In the genomic region with DNA sequence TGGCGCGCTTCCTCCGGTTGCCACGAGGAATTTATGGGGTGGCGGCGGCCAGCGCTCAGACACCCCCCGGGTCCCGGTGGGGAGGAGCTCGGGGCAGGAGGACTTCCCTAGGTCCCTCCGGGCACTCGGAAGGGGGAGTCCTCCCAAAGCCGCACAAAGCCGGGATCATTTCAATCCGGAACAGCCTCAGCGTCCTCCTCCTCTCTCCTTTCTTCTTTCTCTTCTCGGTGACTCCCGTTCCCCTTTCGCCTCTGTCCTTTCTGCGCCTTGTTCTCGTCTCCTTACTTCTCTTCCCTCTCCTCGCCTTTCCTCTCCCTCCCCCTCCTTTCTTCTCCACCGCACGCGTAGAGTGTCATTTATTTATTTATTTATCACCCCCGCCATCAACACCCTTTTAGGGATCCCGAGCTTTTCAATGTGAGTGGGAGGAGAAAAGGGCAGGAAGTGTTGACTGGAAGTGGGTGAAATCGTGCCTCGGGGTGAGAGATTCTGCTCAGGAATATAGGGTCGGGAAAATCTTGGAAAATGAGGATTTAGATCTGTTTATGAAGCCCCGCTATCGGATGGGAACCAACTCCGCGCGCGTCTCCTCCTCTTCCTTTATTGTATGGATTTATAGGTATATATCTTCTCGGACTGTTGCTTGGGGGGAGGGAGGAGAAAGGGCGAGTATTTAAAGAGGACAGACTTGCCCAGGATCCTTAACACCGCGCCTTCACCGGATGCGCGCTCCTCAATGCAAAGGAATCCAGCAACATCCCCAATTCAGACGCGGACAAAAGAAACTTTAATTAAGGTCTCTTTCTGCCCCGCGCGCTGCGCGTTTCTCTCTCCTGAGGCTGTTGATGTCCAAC, we compare ENCODE assay signal across 8 cellular contexts. TPM values are rescaled to one million over a fixed set of nuclear protein-coding genes. Genes with fewer than 3 reads are reported as not detected.
DNase-seq lines count a peak whose midpoint lies in the region; ATAC-seq and TF ChIP-seq lines count a peak whose summit lies in the region.

No MANE protein-coding gene starts in this region.

- no peaks in the 10 kb centered on the region for H3K36me3 ChIP-seq in mammary epithelial cell (ENCODE audit: insufficient read depth, low read length)
- no peaks in the 10 kb centered on the region for H3K36me3 ChIP-seq in suprapubic skin

- 2% methylated on average over 13 of the region's 50 CpGs for WGBS in mammary epithelial cell (ENCODE audit: low coverage, missing lambda C conversion rate)
- under 1% methylated on average over 50 of the region's 50 CpGs for WGBS in suprapubic skin

- no peaks in the 10 kb centered on the region for H3K27me3 ChIP-seq in mammary epithelial cell (ENCODE audit: insufficient read depth, low read length)
- peaks cover 7% of the 10 kb centered on the region for H3K27me3 ChIP-seq in suprapubic skin

- ATAC-seq in left colon (peak; percentile 37), GM18520 (IDR thresholded peaks at IDR 0.05; ENCODE audit: unreplicated experiment) (no peak), HG02840 (IDR thresholded peaks at IDR 0.05; ENCODE audit: low FRiP score, unreplicated experiment) (no peak)

- peak overlapping the region; percentile 92 for H2AFZ ChIP-seq in mammary epithelial cell (ENCODE audit: low read depth, low read length)

- CTCF ChIA-PET in HEK293T (lab: Yijun Ruan, JAX) (no interaction called here), mammary epithelial cell (lab: Charles Lee; ENCODE audit: low non-redundant PET) (interaction anchor here (0.6 kb wide), 2 partner anchors 18 to 24 kb away, joined by 3 to 6 read pairs; no protein-coding TSS in a partner anchor)

- dilution Hi-C loops in mammary epithelial cell (cut with HindIII; ENCODE audit: low sequenced_read_pairs), result no loop called here

- peak overlapping the region; percentile 84 for H3K27ac ChIP-seq in mammary epithelial cell (ENCODE audit: insufficient read depth, low read depth, low read length)
- peak overlapping the region; percentile 89 for H3K27ac ChIP-seq in suprapubic skin

- POLR2A ChIA-PET in HEK293T (lab: Yijun Ruan, JAX), result interaction anchor here (1.5 kb wide), 1 partner anchor 61 kb away, joined by 5 read pairs; no protein-coding TSS in a partner anchor

- TF ChIP-seq POLR2A in suprapubic skin (IDR thresholded peaks at IDR 0.05), result no peak

- H3K4me2 ChIP-seq in mammary epithelial cell (ENCODE audit: insufficient read depth, low read depth, low read length), result peak overlapping the region; percentile 85

- peaks cover 46% of the 10 kb centered on the region for H3K79me2 ChIP-seq in mammary epithelial cell (ENCODE audit: insufficient read depth, low read length)

- no peak for TF ChIP-seq CTCF in mammary epithelial cell (conservative IDR thresholded peaks at IDR 0.05 in 1 of 2, IDR thresholded peaks at IDR 0.05 in 1 of 2; ENCODE audit: extremely low read depth in 1 of 2, insufficient read depth in 1 of 2, low read depth in 1 of 2, low read length in 2 of 2)
- TF ChIP-seq CTCF in suprapubic skin (IDR thresholded peaks at IDR 0.05), result no peak

- peak; percentile 47 for DNase-seq in A172 (ENCODE audit: low spot score)
- peak; percentile 8 for DNase-seq in HEK293T (ENCODE audit: extremely low spot score)
- DNase-seq in mammary epithelial cell, result peak; percentile 60
- DNase-seq in left colon, result peak; percentile 54 to 56
- no peak for DNase-seq in suprapubic skin (ENCODE audit: low spot score in 2 of 2)
- DNase-seq in activated CD4-positive, alpha-beta T cell treated with anti-CD3 and anti-CD28 coated beads for 4 hours, result no peak

- TSS peak; percentile 30 for BruUV-seq in mammary epithelial cell (replicated peaks; lab: Mats Ljungman, UMichigan)

- H3K4me3 ChIP-seq in mammary epithelial cell (replicated peaks in 1 of 3; ENCODE audit: insufficient read depth in 1 of 3, low read depth in 2 of 3, low read length in 3 of 3) (peak overlapping the region; percentile 86 to 99 (median 91)), suprapubic skin (peak overlapping the region; percentile 83)

- intact Hi-C loops in mammary epithelial cell (cut with micrococcal nuclease) (loop anchor here (2.0 to 5.0 kb wide), 6 partner anchors 26 to 1019 kb away; no protein-coding TSS in a partner anchor), left colon (cut with DNase I, micrococcal nuclease) (no loop called here)

- H3K9ac ChIP-seq in mammary epithelial cell (ENCODE audit: insufficient read depth, low read length), result peak overlapping the region; percentile 89

- in situ Hi-C loops in mammary epithelial cell (cut with MboI; ENCODE audit: low sequenced_read_pairs in 2 of 2), result loop anchor here in 1 of 2 donors (10.0 to 25.0 kb wide), 2 partner anchors 94 to 424 kb away; no protein-coding TSS in a partner anchor

- TF ChIP-seq EP300 in suprapubic skin (IDR thresholded peaks at IDR 0.05), result no peak

- H3K4me1 ChIP-seq in mammary epithelial cell (ENCODE audit: insufficient read depth, low read length), result peaks cover 11% of the 10 kb centered on the region
- H3K4me1 ChIP-seq in suprapubic skin, result peaks cover 44% of the 10 kb centered on the region

- H3K9me3 ChIP-seq in mammary epithelial cell (replicated peaks; ENCODE audit: insufficient read depth, low read length) (no peaks in the 10 kb centered on the region), suprapubic skin (no peaks in the 10 kb centered on the region)

- no peaks in the 10 kb centered on the region for H4K20me1 ChIP-seq in mammary epithelial cell (ENCODE audit: insufficient read depth, low read length)

TF ChIP-seq in HEK293T, 16 proteins besides CTCF, POLR2A, EP300 and RAD21:
- TF ChIP-seq HDGF (IDR thresholded peaks at IDR 0.05; ENCODE audit: borderline replicate concordance) (no peak), ELF4 (IDR thresholded peaks at IDR 0.05) (no peak), L3MBTL2 (conservative IDR thresholded peaks at IDR 0.05) (no peak), BHLHE40 (IDR thresholded peaks at IDR 0.05; ENCODE audit: borderline replicate concordance) (no peak), CTBP1 (IDR thresholded peaks at IDR 0.05; ENCODE audit: borderline replicate concordance) (no peak)

RNA-seq across cellular contexts. Expression of a gene that starts 2.0 kb away (rescaled TPM):
- total RNA-seq in A172 (2014; rRNA removed; shearing (Covaris generic)), result 9.7 and 13.0 TPM in 2 replicates
- 10 to 100 TPM; 28.0 to 43.9 TPM for total RNA-seq in mammary epithelial cell
- polyA plus RNA-seq in mammary epithelial cell, result 9.1 TPM
- polyA minus RNA-seq in mammary epithelial cell, result 178 TPM
- total RNA-seq in left colon, result 10 to 100 TPM; 33.4 to 41.6 TPM
- 10 to 100 TPM; 16.4 to 35.2 (median 29.7) TPM for total RNA-seq in suprapubic skin

Comparison
In these comparisons a context has a peak if more than half of its experiments do, and no peak if none do; other contexts are left out.
1. DNase-seq: peak in A172 (single experiment), HEK293T (single experiment), mammary epithelial cell (single experiment) and left colon (2 of 2); none in suprapubic skin (0 of 2) and activated CD4-positive, alpha-beta T cell treated with anti-CD3 and anti-CD28 coated beads for 4 hours (0 of 2).